ENCODE assay signal across 22 cellular contexts in the genomic region with DNA sequence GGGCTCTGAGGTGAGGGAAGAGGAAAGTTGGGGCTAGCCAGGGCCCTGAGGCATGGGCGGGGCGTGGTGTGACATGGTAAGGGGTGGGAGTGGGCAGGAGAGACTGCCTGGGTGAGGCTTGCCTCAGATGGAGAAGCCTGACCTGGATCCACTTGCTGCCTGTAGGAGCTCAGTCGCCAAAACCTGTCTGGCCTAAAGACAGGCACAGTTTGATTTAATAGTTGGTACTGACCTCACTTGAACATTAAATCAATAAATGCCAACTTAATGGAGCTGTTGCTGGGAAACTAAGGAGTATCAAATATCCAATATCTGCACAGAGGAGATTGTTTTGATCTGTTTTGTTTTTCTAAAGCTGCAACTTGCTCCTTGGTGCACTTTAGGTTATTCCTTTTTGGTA.
"Had no signal": no experiment of that assay in that cellular context is flagged by ENCODE, and none has a peak within 500 bp of the region (broad histone marks: within the 10 kb centered on the region; RNA-seq: fewer than 3 reads in every experiment).

No MANE protein-coding gene starts in this region.

- H3K36me3 ChIP-seq: cardiac muscle cell, WERI-Rb-1 had no signal

- DNase-seq: activated CD4-positive, alpha-beta memory T cell treated with anti-CD3 and anti-CD28 coated beads, Interleukin-2, amount 10 ng/mL, durations not matched to agents 7 days and 5 days; activated CD4-positive, alpha-beta T cell treated with anti-CD3 and anti-CD28 coated beads for 36 hours; activated CD4-positive, alpha-beta T cell treated with anti-CD3 and anti-CD28 coated beads, Interleukin-2, amount 50 U/mL, for 1 hour; activated gamma-delta T cell; activated naive CD4-positive, alpha-beta T cell treated with anti-CD3 and anti-CD28 coated beads for 36 hours; activated T-cell treated with anti-CD3 and anti-CD28 coated beads for 4 hours; activated T-cell treated with anti-CD3 and anti-CD28 coated beads, Interleukin-2, amount 50 U/mL, for 48 hours; amygdala; MM.1S; NCI-H1105; NCI-H1436; NCI-H187; NCI-H2081; NCI-H2171 treated with DMSO at 0.1 percent for 48 hours; NCI-H510A treated with DMSO at 0.1 percent for 48 hours; SIG-M5; T-helper 1 cell; WERI-Rb-1 had no signal

- H3K4me1 Mint-ChIP-seq: activated CD4-positive, alpha-beta memory T cell treated with anti-CD3 and anti-CD28 coated beads, Interleukin-2, amount 10 ng/mL, durations not matched to agents 7 days and 5 days; activated CD4-positive, alpha-beta T cell treated with anti-CD3 and anti-CD28 coated beads for 36 hours; activated T-helper 17 cell treated with anti-CD3 and anti-CD28 coated beads, Interleukin-2, amount 50 U/mL, for 72 hours; brain had no signal

- H3K27ac ChIP-seq: cardiac muscle cell, WERI-Rb-1 had no signal

- H3K27me3 Mint-ChIP-seq: activated CD4-positive, alpha-beta memory T cell treated with anti-CD3 and anti-CD28 coated beads, Interleukin-2, amount 10 ng/mL, durations not matched to agents 7 days and 5 days; activated CD4-positive, alpha-beta T cell treated with anti-CD3 and anti-CD28 coated beads for 36 hours; activated naive CD8-positive, alpha-beta T cell; activated T-helper 17 cell treated with anti-CD3 and anti-CD28 coated beads, Interleukin-2, amount 50 U/mL, for 72 hours; brain had no signal

- H3K4me3 ChIP-seq: cardiac muscle cell had no signal

- H3K27ac Mint-ChIP-seq: activated CD4-positive, alpha-beta memory T cell treated with anti-CD3 and anti-CD28 coated beads, Interleukin-2, amount 10 ng/mL, durations not matched to agents 7 days and 5 days; activated CD4-positive, alpha-beta T cell treated with anti-CD3 and anti-CD28 coated beads for 36 hours; activated naive CD4-positive, alpha-beta T cell treated with anti-CD3 and anti-CD28 coated beads for 36 hours; activated naive CD8-positive, alpha-beta T cell; activated T-helper 17 cell treated with anti-CD3 and anti-CD28 coated beads, Interleukin-2, amount 50 U/mL, for 72 hours; brain had no signal

- ATAC-seq: activated CD4-positive, alpha-beta T cell treated with anti-CD3 and anti-CD28 coated beads for 36 hours; activated T-helper 17 cell treated with anti-CD3 and anti-CD28 coated beads, Interleukin-2, amount 50 U/mL, for 72 hours had no signal

- H3K9me3 Mint-ChIP-seq: activated CD4-positive, alpha-beta memory T cell treated with anti-CD3 and anti-CD28 coated beads, Interleukin-2, amount 10 ng/mL, durations not matched to agents 7 days and 5 days; activated naive CD4-positive, alpha-beta T cell treated with anti-CD3 and anti-CD28 coated beads for 36 hours; activated T-helper 17 cell treated with anti-CD3 and anti-CD28 coated beads, Interleukin-2, amount 50 U/mL, for 72 hours; brain had no signal

- H3K4me3 Mint-ChIP-seq: activated CD4-positive, alpha-beta memory T cell treated with anti-CD3 and anti-CD28 coated beads, Interleukin-2, amount 10 ng/mL, durations not matched to agents 7 days and 5 days; activated CD4-positive, alpha-beta T cell treated with anti-CD3 and anti-CD28 coated beads for 36 hours; activated naive CD4-positive, alpha-beta T cell treated with anti-CD3 and anti-CD28 coated beads for 36 hours; activated naive CD8-positive, alpha-beta T cell; activated T-helper 17 cell treated with anti-CD3 and anti-CD28 coated beads, Interleukin-2, amount 50 U/mL, for 72 hours; brain had no signal
